21 cellular contexts compared by ENCODE assay signal in the genomic region with DNA sequence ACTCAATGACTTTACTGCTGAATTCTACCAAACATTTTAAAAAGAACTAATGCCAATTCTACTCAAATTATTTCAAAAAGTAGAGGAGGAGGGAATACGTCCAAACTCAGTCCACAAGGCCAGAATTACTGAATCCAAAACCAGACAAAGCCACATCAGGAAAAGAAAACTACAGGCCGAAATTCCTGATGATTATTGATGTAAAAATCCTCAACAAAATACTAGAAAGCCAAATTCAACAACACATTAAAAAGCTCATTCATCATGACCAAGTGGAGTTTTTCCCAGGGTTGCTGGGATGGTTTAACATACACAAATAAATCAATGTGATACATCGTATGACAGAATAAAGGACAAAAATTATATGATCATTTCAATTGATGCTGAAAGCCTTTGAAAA.
DNase-seq lines count a peak whose midpoint lies in the region; FAIRE-seq and TF ChIP-seq lines count a peak whose summit lies in the region.
"Had no signal": no experiment of that assay in that cellular context is flagged by ENCODE, and none has a peak within 500 bp of the region (broad histone marks: within the 10 kb centered on the region; RNA-seq: fewer than 3 reads in every experiment).

No MANE protein-coding gene starts in this region.

- no peaks in the 10 kb centered on the region for H3K4me1 Mint-ChIP-seq in activated naive CD4-positive, alpha-beta T cell treated with anti-CD3 and anti-CD28 coated beads for 36 hours (ENCODE audit: low read depth)
- H3K4me1 Mint-ChIP-seq: CD14-positive monocyte; CD4-positive, alpha-beta memory T cell; H9 had no signal

- no peaks in the 10 kb centered on the region for H3K36me3 Mint-ChIP-seq in activated naive CD4-positive, alpha-beta T cell treated with anti-CD3 and anti-CD28 coated beads for 36 hours (ENCODE audit: low read depth)
- H3K36me3 Mint-ChIP-seq: CD14-positive monocyte; CD4-positive, alpha-beta memory T cell had no signal

- H3K27ac Mint-ChIP-seq in activated naive CD4-positive, alpha-beta T cell treated with anti-CD3 and anti-CD28 coated beads for 36 hours = no peak overlapping the region
- H3K27ac Mint-ChIP-seq: CD14-positive monocyte; CD4-positive, alpha-beta memory T cell; H9 had no signal

- no peak for FAIRE-seq in urothelium cell line (lab: Jason Lieb, UNC)
- FAIRE-seq: A549, G401.6, GM12892, GM18507, H1, HTR-8/SVneo had no signal

- peaks cover 20% of the 10 kb centered on the region for H3K27me3 Mint-ChIP-seq in activated naive CD4-positive, alpha-beta T cell treated with anti-CD3 and anti-CD28 coated beads for 36 hours (ENCODE audit: low read depth)

- no peak overlapping the region for H3K4me3 Mint-ChIP-seq in activated naive CD4-positive, alpha-beta T cell treated with anti-CD3 and anti-CD28 coated beads for 36 hours
- H3K4me3 Mint-ChIP-seq: CD14-positive monocyte; CD4-positive, alpha-beta memory T cell; H9 had no signal

- peaks cover 3% of the 10 kb centered on the region for H3K9me3 Mint-ChIP-seq in activated naive CD4-positive, alpha-beta T cell treated with anti-CD3 and anti-CD28 coated beads for 36 hours

- H3K4me3 ChIP-seq in AG10803 (ENCODE audit: low read length) = no peak overlapping the region
- H3K4me3 ChIP-seq: A549, BLaER1 had no signal

- CTCF ChIA-PET in activated naive CD4-positive, alpha-beta T cell treated with anti-CD3 and anti-CD28 coated beads for 36 hours (lab: Charles Lee) = no interaction called here

- intact Hi-C loops in activated naive CD4-positive, alpha-beta T cell treated with anti-CD3 and anti-CD28 coated beads for 36 hours (cut with micrococcal nuclease) = no loop called here

- no peak for TF ChIP-seq CTCF in AG10803 (conservative IDR thresholded peaks at IDR 0.05; ENCODE audit: low read length)

- DNase-seq in AG10803 (ENCODE audit: low read depth) = peak; percentile 50
- DNase-seq in NCI-H446 (lab: John Stamatoyannopoulos, UW) = peak; percentile 28 to 66
- DNase-seq in astrocyte of the hippocampus (ENCODE audit: low read depth, low spot score) = peak; percentile 75
- peak; percentile 14 for DNase-seq in globus pallidus (ENCODE audit: low spot score)
- no peak for DNase-seq in activated naive CD4-positive, alpha-beta T cell treated with anti-CD3 and anti-CD28 coated beads for 36 hours
- DNase-seq in activated CD4-positive, CD25-positive, alpha-beta regulatory T cell (lab: John Stamatoyannopoulos, UW) = no peak
- DNase-seq in activated T-cell treated with anti-CD3 and anti-CD28 coated beads, Interleukin-2, amount 50 U/mL, for 48 hours = no peak
- no peak for DNase-seq in urothelium cell line (ENCODE audit: low spot score)
- DNase-seq: CD4-positive, alpha-beta memory T cell; DMS79 treated with DMSO at 0.1 percent for 48 hours; EL; H9; IMR-90 had no signal

Comparison
In these comparisons a context has a peak if more than half of its experiments do, and no peak if none do; other contexts are left out.
1. DNase-seq: peak in AG10803 (single experiment), NCI-H446 (2 of 2), astrocyte of the hippocampus (single experiment) and globus pallidus (single experiment); none in activated naive CD4-positive, alpha-beta T cell treated with anti-CD3 and anti-CD28 coated beads for 36 hours (single experiment), activated CD4-positive, CD25-positive, alpha-beta regulatory T cell (0 of 4), activated T-cell treated with anti-CD3 and anti-CD28 coated beads, Interleukin-2, amount 50 U/mL, for 48 hours (0 of 2) and urothelium cell line (single experiment).